Comparison of ENCODE assay signal across 13 cellular contexts in genomic region chr3:64417816-64418215, GRCh38.
DNase-seq lines count a peak whose midpoint lies in the region; ATAC-seq and TF ChIP-seq lines count a peak whose summit lies in the region.
"Had no signal": no experiment of that assay in that cellular context is flagged by ENCODE, and none has a peak within 500 bp of the region (broad histone marks: within the 10 kb centered on the region; RNA-seq: fewer than 3 reads in every experiment).

No MANE protein-coding gene starts in this region.

- ATAC-seq in GM18867 (IDR thresholded peaks at IDR 0.05; ENCODE audit: unreplicated experiment) (peak; percentile 63), HG03196 (IDR thresholded peaks at IDR 0.05; ENCODE audit: unreplicated experiment) (no peak)
- ATAC-seq: Right ventricle myocardium inferior had no signal

- H3K36me3 ChIP-seq in BE2C = no peaks in the 10 kb centered on the region
- H3K36me3 ChIP-seq: spleen had no signal

- peaks cover 14% of the 10 kb centered on the region for H3K4me1 Mint-ChIP-seq in osteocyte (ENCODE audit: unreplicated experiment)
- H3K4me1 Mint-ChIP-seq: activated CD4-positive, alpha-beta T cell treated with anti-CD3 and anti-CD28 coated beads, Interleukin-2, amount 10 ng/mL, durations not matched to agents 7 days and 5 days; activated naive CD8-positive, alpha-beta T cell treated with anti-CD3 and anti-CD28 coated beads, Interleukin-2, amount 10 ng/mL, durations not matched to agents 7 days and 5 days had no signal

- DNase-seq in NCI-H82 treated with DMSO at 0.1 percent for 48 hours (lab: John Stamatoyannopoulos, UW; ENCODE audit: unreplicated experiment) = peak; percentile 82
- peak; percentile 34 for DNase-seq in epithelial cell of esophagus (ENCODE audit: low read depth)
- no peak for DNase-seq in osteocyte (ENCODE audit: extremely low spot score, unreplicated experiment)
- no peak for DNase-seq in dermis blood vessel endothelial cell
- DNase-seq in BE2C = no peak
- no peak for DNase-seq in NCI-H446 treated with DMSO at 0.1 percent for 48 hours (lab: John Stamatoyannopoulos, UW)
- DNase-seq: activated CD4-positive, alpha-beta T cell treated with anti-CD3 and anti-CD28 coated beads, Interleukin-2, amount 10 ng/mL, durations not matched to agents 7 days and 5 days; activated naive CD8-positive, alpha-beta T cell treated with anti-CD3 and anti-CD28 coated beads, Interleukin-2, amount 10 ng/mL, durations not matched to agents 7 days and 5 days; spleen; stimulated activated naive CD4-positive, alpha-beta T cell had no signal

- no peaks in the 10 kb centered on the region for H3K27me3 ChIP-seq in BE2C
- H3K27me3 ChIP-seq: spleen had no signal

- H3K27me3 Mint-ChIP-seq in osteocyte (ENCODE audit: unreplicated experiment) = no peaks in the 10 kb centered on the region

- no peaks in the 10 kb centered on the region for H3K9me3 Mint-ChIP-seq in osteocyte (ENCODE audit: unreplicated experiment)
- H3K9me3 Mint-ChIP-seq: activated CD4-positive, alpha-beta T cell treated with anti-CD3 and anti-CD28 coated beads, Interleukin-2, amount 10 ng/mL, durations not matched to agents 7 days and 5 days; activated naive CD8-positive, alpha-beta T cell treated with anti-CD3 and anti-CD28 coated beads, Interleukin-2, amount 10 ng/mL, durations not matched to agents 7 days and 5 days had no signal

- no peak overlapping the region for H3K4me3 Mint-ChIP-seq in osteocyte (ENCODE audit: unreplicated experiment)
- H3K4me3 Mint-ChIP-seq: activated CD4-positive, alpha-beta T cell treated with anti-CD3 and anti-CD28 coated beads, Interleukin-2, amount 10 ng/mL, durations not matched to agents 7 days and 5 days; activated naive CD8-positive, alpha-beta T cell treated with anti-CD3 and anti-CD28 coated beads, Interleukin-2, amount 10 ng/mL, durations not matched to agents 7 days and 5 days had no signal

- peak overlapping the region; percentile 43 for H3K27ac Mint-ChIP-seq in osteocyte (ENCODE audit: unreplicated experiment)
- H3K27ac Mint-ChIP-seq: activated CD4-positive, alpha-beta T cell treated with anti-CD3 and anti-CD28 coated beads, Interleukin-2, amount 10 ng/mL, durations not matched to agents 7 days and 5 days; activated naive CD8-positive, alpha-beta T cell treated with anti-CD3 and anti-CD28 coated beads, Interleukin-2, amount 10 ng/mL, durations not matched to agents 7 days and 5 days had no signal

- no peak overlapping the region for H3K4me3 ChIP-seq in epithelial cell of esophagus (ENCODE audit: low read length)
- no peak overlapping the region for H3K4me3 ChIP-seq in BE2C (ENCODE audit: low read depth, low read length)
- H3K4me3 ChIP-seq: spleen had no signal

- H3K4me1 ChIP-seq in BE2C = no peaks in the 10 kb centered on the region
- H3K4me1 ChIP-seq: spleen had no signal

- TF ChIP-seq CTCF in epithelial cell of esophagus (IDR thresholded peaks at IDR 0.05; ENCODE audit: insufficient read depth, low read depth, low read length, missing control alignments) (no peak), osteocyte (IDR thresholded peaks at IDR 0.05) (no peak), BE2C (IDR thresholded peaks at IDR 0.05; ENCODE audit: low read depth, low read length) (no peak)

- H3K36me3 Mint-ChIP-seq in osteocyte (ENCODE audit: unreplicated experiment) = no peaks in the 10 kb centered on the region
- H3K36me3 Mint-ChIP-seq: activated naive CD8-positive, alpha-beta T cell treated with anti-CD3 and anti-CD28 coated beads, Interleukin-2, amount 10 ng/mL, durations not matched to agents 7 days and 5 days had no signal

- no peaks in the 10 kb centered on the region for H3K9me3 ChIP-seq in BE2C
- H3K9me3 ChIP-seq: spleen had no signal

Comparison
In these comparisons a context has a peak if more than half of its experiments do, and no peak if none do; other contexts are left out.
1. DNase-seq: peak in NCI-H82 treated with DMSO at 0.1 percent for 48 hours (single experiment) and epithelial cell of esophagus (single experiment); none in osteocyte (single experiment), dermis blood vessel endothelial cell (single experiment), BE2C (single experiment) and NCI-H446 treated with DMSO at 0.1 percent for 48 hours (single experiment).